ENCODE assay signal across 1 cellular context in genomic region chr6:56346958-56347357, GRCh38.
A peak's percentile ranks its signal among the peaks of the same experiment; 100 is the strongest.
TF ChIP-seq lines count a peak whose summit lies in the region.

No MANE protein-coding gene starts in this region.

TF ChIP-seq in GM23338, 12 proteins besides CTCF, POLR2A, EP300 and RAD21 (continued from another document):
- peak; percentile 74; the same call in 1 of the 2 replicates for TF ChIP-seq ZNF462 (CRISPR knock-in tag; IDR thresholded peaks at IDR 0.05)
- no peak for TF ChIP-seq REST (IDR thresholded peaks at IDR 0.05; ENCODE audit: unreplicated experiment)
- TF ChIP-seq EZH2 (IDR thresholded peaks at IDR 0.05; ENCODE audit: low read depth, unreplicated experiment): no peak
